8 cellular contexts compared by ENCODE assay signal in the genomic region with DNA sequence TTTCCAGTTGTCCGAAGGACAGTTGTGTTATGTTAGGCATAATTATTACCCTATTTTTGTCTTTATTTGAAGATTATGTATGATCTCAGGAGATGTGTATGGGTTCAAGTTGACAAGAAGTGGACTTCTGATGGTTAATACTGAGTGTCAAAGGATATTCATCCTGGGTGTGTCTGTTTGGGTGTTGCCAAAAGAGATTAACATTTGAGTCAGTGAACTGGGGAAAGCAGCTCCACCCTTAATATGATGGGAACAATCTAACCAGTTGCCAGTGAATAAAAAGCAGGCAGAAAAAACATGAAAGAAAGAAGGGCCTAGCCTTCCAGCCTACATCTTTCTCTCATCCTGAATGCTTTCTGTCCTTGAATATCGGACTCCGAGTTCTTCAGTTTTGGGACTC.
"Had no signal": no experiment of that assay in that cellular context is flagged by ENCODE, and none has a peak within 500 bp of the region (broad histone marks: within the 10 kb centered on the region; RNA-seq: fewer than 3 reads in every experiment).

No MANE protein-coding gene starts in this region.

- DNase-seq: GM23248, GOT3, H7, HFFc6 had no signal

- H3K27ac Mint-ChIP-seq: HFFc6, IgD-negative memory B cell had no signal

- H3K27me3 Mint-ChIP-seq: IgD-negative memory B cell had no signal

- H3K36me3 Mint-ChIP-seq: IgD-negative memory B cell had no signal

- H3K4me3 ChIP-seq: GM23248, HAP-1 had no signal

- ATAC-seq: HCT116, HepG2 had no signal

- H3K4me3 Mint-ChIP-seq: HFFc6, IgD-negative memory B cell had no signal
